In the genomic region with DNA sequence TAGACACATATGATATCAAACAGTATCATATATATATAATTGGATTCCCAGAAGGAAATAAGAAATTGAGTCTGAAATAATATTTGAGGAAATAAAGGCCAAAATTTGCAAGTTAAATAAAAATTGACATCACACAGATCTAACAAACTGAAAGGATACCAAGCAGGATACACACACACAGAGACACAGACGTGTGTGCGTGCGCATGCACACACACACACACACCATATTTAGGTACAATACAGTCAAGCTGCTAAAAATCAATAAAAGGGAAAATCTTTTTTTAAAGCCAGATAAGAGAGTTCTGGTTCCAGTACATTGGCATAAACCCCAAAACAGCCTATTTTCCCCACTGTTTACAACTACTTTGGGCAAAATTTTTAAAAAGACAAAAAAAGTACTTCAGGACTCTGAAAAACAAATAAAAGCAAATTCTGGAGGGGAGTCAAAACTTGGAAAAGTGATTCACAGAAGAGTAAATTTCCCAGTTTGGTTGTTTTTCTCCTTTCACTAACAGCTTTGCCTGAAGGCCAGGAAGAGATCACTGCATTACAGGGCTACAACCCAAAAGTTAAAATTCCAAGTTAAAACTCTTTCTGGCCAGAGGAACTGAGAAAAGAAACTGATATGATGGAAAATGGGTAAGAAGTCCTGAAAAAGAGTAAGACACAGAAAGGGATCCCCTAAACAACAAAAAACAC, we compare ENCODE assay signal across 17 cellular contexts. TPM values are rescaled to one million over a fixed set of nuclear protein-coding genes. Genes with fewer than 3 reads are reported as not detected.
A peak's percentile ranks its signal among the peaks of the same experiment; 100 is the strongest.
DNase-seq lines count a peak whose midpoint lies in the region; ATAC-seq and TF ChIP-seq lines count a peak whose summit lies in the region.
"Had no signal": no experiment of that assay in that cellular context is flagged by ENCODE, and none has a peak within 500 bp of the region (broad histone marks: within the 10 kb centered on the region; RNA-seq: fewer than 3 reads in every experiment).

No MANE protein-coding gene starts in this region.

- ATAC-seq in HG03378 (IDR thresholded peaks at IDR 0.05; ENCODE audit: unreplicated experiment) = no peak
- ATAC-seq: GM12878, lower lobe of right lung, psoas muscle had no signal

- H3K36me3 Mint-ChIP-seq in activated naive CD4-positive, alpha-beta T cell treated with anti-CD3 and anti-CD28 coated beads for 36 hours (ENCODE audit: low read depth) = no peaks in the 10 kb centered on the region
- H3K36me3 Mint-ChIP-seq in activated T-helper 2 cell treated with anti-CD3 and anti-CD28 coated beads, Interferon-gamma antibody, Interleukin-2, Interleukin-4, amounts not matched to agents 10 μg/mL and 5 μg/mL and 100 μg/mL, durations not matched to agents 14 hours and 24 hours and 36 hours (ENCODE audit: low read depth) = peaks cover 11% of the 10 kb centered on the region

- H3K4me3 ChIP-seq in SK-N-MC (0 out of 2 replicates have a peak overlapping the region, but pooled peaks have one; percentile 2), fibroblast of the aortic adventitia (ENCODE audit: low read depth, low read length) (no peak overlapping the region)
- H3K4me3 ChIP-seq: GM12878, lower lobe of right lung, PC-9, psoas muscle had no signal

- H3K27me3 Mint-ChIP-seq in activated naive CD4-positive, alpha-beta T cell treated with anti-CD3 and anti-CD28 coated beads for 36 hours (ENCODE audit: low read depth) = no peaks in the 10 kb centered on the region
- no peaks in the 10 kb centered on the region for H3K27me3 Mint-ChIP-seq in activated T-helper 2 cell treated with anti-CD3 and anti-CD28 coated beads, Interferon-gamma antibody, Interleukin-2, Interleukin-4, amounts not matched to agents 10 μg/mL and 5 μg/mL and 100 μg/mL, durations not matched to agents 14 hours and 24 hours and 36 hours (ENCODE audit: low read depth)

- no peak overlapping the region for H3K9ac ChIP-seq in SK-N-MC (ENCODE audit: insufficient read length)

- H3K27ac Mint-ChIP-seq in activated naive CD4-positive, alpha-beta T cell treated with anti-CD3 and anti-CD28 coated beads for 36 hours = peak overlapping the region; percentile 21
- no peak overlapping the region for H3K27ac Mint-ChIP-seq in activated T-helper 2 cell treated with anti-CD3 and anti-CD28 coated beads, Interferon-gamma antibody, Interleukin-2, Interleukin-4, amounts not matched to agents 10 μg/mL and 5 μg/mL and 100 μg/mL, durations not matched to agents 14 hours and 24 hours and 36 hours

- H3K9me3 ChIP-seq in SK-N-MC (ENCODE audit: low read depth, low read length) = no peaks in the 10 kb centered on the region
- H3K9me3 ChIP-seq: lower lobe of right lung, psoas muscle had no signal

- H3K9me3 Mint-ChIP-seq in activated naive CD4-positive, alpha-beta T cell treated with anti-CD3 and anti-CD28 coated beads for 36 hours = no peaks in the 10 kb centered on the region
- no peaks in the 10 kb centered on the region for H3K9me3 Mint-ChIP-seq in activated T-helper 2 cell treated with anti-CD3 and anti-CD28 coated beads, Interferon-gamma antibody, Interleukin-2, Interleukin-4, amounts not matched to agents 10 μg/mL and 5 μg/mL and 100 μg/mL, durations not matched to agents 14 hours and 24 hours and 36 hours

- DNase-seq in activated naive CD4-positive, alpha-beta T cell treated with anti-CD3 and anti-CD28 coated beads for 36 hours = no peak
- no peak for DNase-seq in activated naive CD4-positive, alpha-beta T cell (lab: John Stamatoyannopoulos, UW)
- DNase-seq in SK-N-MC (ENCODE audit: low read depth, low spot score) (no peak), fibroblast of the aortic adventitia (ENCODE audit: low read depth) (peak; percentile 35), mesenteric fat pad (ENCODE audit: low spot score) (no peak)
- DNase-seq in activated T-helper 2 cell treated with anti-CD3 and anti-CD28 coated beads, Interferon-gamma antibody, Interleukin-2, Interleukin-4, amounts not matched to agents 10 μg/mL and 5 μg/mL and 100 μg/mL, durations not matched to agents 14 hours and 24 hours and 36 hours (ENCODE audit: low spot score) = no peak
- DNase-seq: amniotic stem cell; effector CD8-positive, alpha-beta T cell; head of caudate nucleus; Kasumi-1; lower lobe of right lung; PC-9; psoas muscle; stimulated activated CD4-positive, alpha-beta T cell treated with anti-CD3 and anti-CD28 coated beads, Interleukin-4, amount 100 ng/mL, for 4 hours had no signal

- H3K27ac ChIP-seq in SK-N-MC = peak overlapping the region; percentile 49
- peak overlapping the region; percentile 5 for H3K27ac ChIP-seq in temporal lobe (ENCODE audit: low read depth, low read length)
- H3K27ac ChIP-seq: lower lobe of right lung, PC-9, psoas muscle had no signal

- CTCF ChIA-PET in activated naive CD4-positive, alpha-beta T cell treated with anti-CD3 and anti-CD28 coated beads for 36 hours (lab: Charles Lee) = interaction anchor here (1.1 kb wide), 1 partner anchor 16 kb away, joined by 3 read pairs; a partner anchor contains a TSS

- peaks cover 85% of the 10 kb centered on the region for H3K4me1 Mint-ChIP-seq in activated naive CD4-positive, alpha-beta T cell treated with anti-CD3 and anti-CD28 coated beads for 36 hours (ENCODE audit: low read depth)
- H3K4me1 Mint-ChIP-seq in activated T-helper 2 cell treated with anti-CD3 and anti-CD28 coated beads, Interferon-gamma antibody, Interleukin-2, Interleukin-4, amounts not matched to agents 10 μg/mL and 5 μg/mL and 100 μg/mL, durations not matched to agents 14 hours and 24 hours and 36 hours (ENCODE audit: low read depth) = peaks cover 63% of the 10 kb centered on the region

- no peak overlapping the region for H3K4me3 Mint-ChIP-seq in activated naive CD4-positive, alpha-beta T cell treated with anti-CD3 and anti-CD28 coated beads for 36 hours
- no peak overlapping the region for H3K4me3 Mint-ChIP-seq in activated T-helper 2 cell treated with anti-CD3 and anti-CD28 coated beads, Interferon-gamma antibody, Interleukin-2, Interleukin-4, amounts not matched to agents 10 μg/mL and 5 μg/mL and 100 μg/mL, durations not matched to agents 14 hours and 24 hours and 36 hours (ENCODE audit: low read depth)

- TF ChIP-seq CTCF in fibroblast of the aortic adventitia (IDR thresholded peaks at IDR 0.05; ENCODE audit: insufficient read depth, low read length) = no peak

- no peaks in the 10 kb centered on the region for H3K36me3 ChIP-seq in SK-N-MC (ENCODE audit: insufficient read depth, low read length)
- H3K36me3 ChIP-seq: lower lobe of right lung had no signal

- intact Hi-C loops in activated naive CD4-positive, alpha-beta T cell treated with anti-CD3 and anti-CD28 coated beads for 36 hours (cut with micrococcal nuclease) = loop anchor here (2.0 to 5.0 kb wide), 2 partner anchors 14 to 78 kb away; no protein-coding TSS in a partner anchor
- intact Hi-C loops in activated T-helper 2 cell treated with anti-CD3 and anti-CD28 coated beads, Interferon-gamma antibody, Interleukin-2, Interleukin-4, amounts not matched to agents 10 μg/mL and 5 μg/mL and 100 μg/mL, durations not matched to agents 14 hours and 24 hours and 36 hours (cut with micrococcal nuclease) = no loop called here

RNA-seq across cellular contexts. Expression of a gene that starts 16.2 kb away (rescaled TPM):
- 10 to 100 TPM; 60.6 to 70.4 TPM for total RNA-seq in activated naive CD4-positive, alpha-beta T cell treated with anti-CD3 and anti-CD28 coated beads for 36 hours
- 84.9 and 284 TPM in 2 replicates for total RNA-seq in fibroblast of the aortic adventitia (ENCODE audit: low replicate concordance)
- total RNA-seq in temporal lobe = 304 TPM
- 238 TPM for total RNA-seq in mesenteric fat pad
- 74.3 and 93.8 TPM in 2 replicates for total RNA-seq in activated T-helper 2 cell treated with anti-CD3 and anti-CD28 coated beads, Interferon-gamma antibody, Interleukin-2, Interleukin-4, amounts not matched to agents 10 μg/mL and 5 μg/mL and 100 μg/mL, durations not matched to agents 14 hours and 24 hours and 36 hours
